21 cellular contexts compared by ENCODE assay signal in genomic region chr13:99909836-99910619, GRCh38.
DNase-seq lines count a peak whose midpoint lies in the region; ATAC-seq, FAIRE-seq and TF ChIP-seq lines count a peak whose summit lies in the region.
"Had no signal": no experiment of that assay in that cellular context is flagged by ENCODE, and none has a peak within 500 bp of the region (broad histone marks: within the 10 kb centered on the region; RNA-seq: fewer than 3 reads in every experiment).

No MANE protein-coding gene starts in this region.

- BruUV-seq in A673 (replicated peaks; lab: Mats Ljungman, UMichigan): no TSS peak

- H3K4me3 ChIP-seq in A673 (ENCODE audit: low read depth, low read length, poor library complexity, severe bottlenecking) (no peak overlapping the region), BE2C (ENCODE audit: low read depth, low read length) (no peak overlapping the region)
- H3K4me3 ChIP-seq: thyroid gland had no signal

- TF ChIP-seq POLR2A in erythroblast (IDR thresholded peaks at IDR 0.05; ENCODE audit: low read length): no peak
- TF ChIP-seq POLR2A in GM12892 (IDR thresholded peaks at IDR 0.05; ENCODE audit: low read depth, low read length): no peak

- no peak overlapping the region for H3K27ac ChIP-seq in A673 (ENCODE audit: low read depth, low read length, poor library complexity, severe bottlenecking)
- H3K27ac ChIP-seq: thyroid gland had no signal

- no peak for FAIRE-seq in GM12892 (lab: Jason Lieb, UNC)
- FAIRE-seq: astrocyte, GM12891, TTC549 had no signal

- CTCF ChIA-PET in A673 (lab: Charles Lee): no interaction called here

- H3K4me1 ChIP-seq in A673 (ENCODE audit: insufficient read depth, low read length, poor library complexity, severe bottlenecking) (peaks cover 16% of the 10 kb centered on the region), BE2C (0 out of 2 replicates have a peak, but pooled peaks cover 4% of the 10 kb centered on the region)
- H3K4me1 ChIP-seq: thyroid gland had no signal

- H3K9me3 ChIP-seq in A673 (ENCODE audit: low read depth, low read length, poor library complexity, severe bottlenecking) (no peaks in the 10 kb centered on the region), BE2C (no peaks in the 10 kb centered on the region)
- H3K9me3 ChIP-seq: thyroid gland had no signal

- ATAC-seq in GM19452 (IDR thresholded peaks at IDR 0.05; ENCODE audit: unreplicated experiment): no peak
- no peak for ATAC-seq in HG02759 (IDR thresholded peaks at IDR 0.05; ENCODE audit: unreplicated experiment)
- ATAC-seq in GM18502 (IDR thresholded peaks at IDR 0.05; ENCODE audit: poor library complexity, unreplicated experiment): no peak

- intact Hi-C loops in A673 (cut with micrococcal nuclease; ENCODE audit: unreplicated experiment): no loop called here

- TF ChIP-seq CTCF in A673 (conservative IDR thresholded peaks at IDR 0.05; ENCODE audit: low read depth, low read length) (no peak), BE2C (IDR thresholded peaks at IDR 0.05; ENCODE audit: low read depth, low read length) (no peak)

- H3K27me3 ChIP-seq in A673 (replicated peaks; ENCODE audit: insufficient read depth, low read depth, low read length, poor library complexity) (no peaks in the 10 kb centered on the region), BE2C (no peaks in the 10 kb centered on the region)
- H3K27me3 ChIP-seq: thyroid gland had no signal

- H3K36me3 ChIP-seq in A673 (ENCODE audit: insufficient read depth, low read length, poor library complexity, severe bottlenecking) (no peaks in the 10 kb centered on the region), BE2C (no peaks in the 10 kb centered on the region)
- H3K36me3 ChIP-seq: thyroid gland had no signal

- DNase-seq in A673 (ENCODE audit: low spot score): peak; percentile 37
- DNase-seq in BE2C: peak; percentile 40
- peak; percentile 28 for DNase-seq in OCI-M1 (lab: John Stamatoyannopoulos, UW)
- peak; percentile 8 to 19 for DNase-seq in erythroblast (lab: John Stamatoyannopoulos, UW)
- no peak for DNase-seq in GM12892 (ENCODE audit: insufficient read length)
- DNase-seq: activated CD4-positive, alpha-beta T cell treated with anti-CD3 and anti-CD28 coated beads, Interleukin-2, amount 50 U/mL, for 4 hours; activated naive CD4-positive, alpha-beta T cell treated with anti-CD3 and anti-CD28 coated beads for 36 hours; Calu3; cortex of kidney; GDM1; HFFc6; left cardiac atrium; NCI-H1694; NCI-H774; thyroid gland had no signal

- POLR2A ChIA-PET in A673 (lab: Charles Lee; ENCODE audit: low non-redundant PET): no interaction called here
